8 cellular contexts compared by ENCODE assay signal in the genomic region with DNA sequence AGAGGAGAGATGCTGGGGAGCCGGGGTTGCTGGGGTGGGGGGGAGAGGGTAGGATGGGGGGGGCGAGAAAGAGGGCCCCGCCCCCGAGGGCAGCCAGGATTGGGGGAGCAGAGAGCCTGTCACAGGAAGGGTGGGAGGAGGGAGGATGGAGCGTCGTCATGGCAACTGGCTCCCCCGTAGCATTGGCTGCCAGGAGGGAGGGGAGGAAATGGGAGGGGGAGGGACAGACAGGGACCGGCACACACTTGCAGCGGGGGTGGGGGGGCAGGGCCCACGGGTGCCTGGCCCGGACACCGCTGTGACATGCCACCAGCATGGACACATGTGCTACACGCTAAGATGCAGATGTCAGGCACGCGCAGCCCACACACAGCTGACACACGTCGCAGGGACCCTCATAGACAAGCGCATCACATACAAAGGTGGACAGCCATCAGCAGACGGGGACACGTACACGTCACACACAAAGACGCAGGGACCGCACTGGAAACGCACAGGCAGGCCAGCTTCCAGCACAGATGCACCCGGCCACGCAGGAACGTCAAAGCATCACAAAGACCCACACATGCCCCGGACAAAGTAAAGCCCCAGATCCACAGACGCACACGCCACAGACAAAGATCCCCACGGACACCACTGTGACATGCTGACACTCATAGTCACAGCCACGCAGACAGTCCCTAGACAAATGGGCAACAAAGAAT. TPM values are rescaled to one million over a fixed set of nuclear protein-coding genes. Genes with fewer than 3 reads are reported as not detected.
DNase-seq lines count a peak whose midpoint lies in the region; ATAC-seq and TF ChIP-seq lines count a peak whose summit lies in the region.

A gene with protein sequence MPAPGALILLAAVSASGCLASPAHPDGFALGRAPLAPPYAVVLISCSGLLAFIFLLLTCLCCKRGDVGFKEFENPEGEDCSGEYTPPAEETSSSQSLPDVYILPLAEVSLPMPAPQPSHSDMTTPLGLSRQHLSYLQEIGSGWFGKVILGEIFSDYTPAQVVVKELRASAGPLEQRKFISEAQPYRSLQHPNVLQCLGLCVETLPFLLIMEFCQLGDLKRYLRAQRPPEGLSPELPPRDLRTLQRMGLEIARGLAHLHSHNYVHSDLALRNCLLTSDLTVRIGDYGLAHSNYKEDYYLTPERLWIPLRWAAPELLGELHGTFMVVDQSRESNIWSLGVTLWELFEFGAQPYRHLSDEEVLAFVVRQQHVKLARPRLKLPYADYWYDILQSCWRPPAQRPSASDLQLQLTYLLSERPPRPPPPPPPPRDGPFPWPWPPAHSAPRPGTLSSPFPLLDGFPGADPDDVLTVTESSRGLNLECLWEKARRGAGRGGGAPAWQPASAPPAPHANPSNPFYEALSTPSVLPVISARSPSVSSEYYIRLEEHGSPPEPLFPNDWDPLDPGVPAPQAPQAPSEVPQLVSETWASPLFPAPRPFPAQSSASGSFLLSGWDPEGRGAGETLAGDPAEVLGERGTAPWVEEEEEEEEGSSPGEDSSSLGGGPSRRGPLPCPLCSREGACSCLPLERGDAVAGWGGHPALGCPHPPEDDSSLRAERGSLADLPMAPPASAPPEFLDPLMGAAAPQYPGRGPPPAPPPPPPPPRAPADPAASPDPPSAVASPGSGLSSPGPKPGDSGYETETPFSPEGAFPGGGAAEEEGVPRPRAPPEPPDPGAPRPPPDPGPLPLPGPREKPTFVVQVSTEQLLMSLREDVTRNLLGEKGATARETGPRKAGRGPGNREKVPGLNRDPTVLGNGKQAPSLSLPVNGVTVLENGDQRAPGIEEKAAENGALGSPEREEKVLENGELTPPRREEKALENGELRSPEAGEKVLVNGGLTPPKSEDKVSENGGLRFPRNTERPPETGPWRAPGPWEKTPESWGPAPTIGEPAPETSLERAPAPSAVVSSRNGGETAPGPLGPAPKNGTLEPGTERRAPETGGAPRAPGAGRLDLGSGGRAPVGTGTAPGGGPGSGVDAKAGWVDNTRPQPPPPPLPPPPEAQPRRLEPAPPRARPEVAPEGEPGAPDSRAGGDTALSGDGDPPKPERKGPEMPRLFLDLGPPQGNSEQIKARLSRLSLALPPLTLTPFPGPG (N-terminal part only) (minus strand): TSS at position 36 of the 704 bp plus-strand sequence. CDS start 259 bp downstream, outside the sequence.

- intact Hi-C loops in lower leg skin (cut with DNase I; ENCODE audit: low total_unique reads), result no loop called here

- peak within 1 kb of the TSS; percentile 71 for H3K27ac Mint-ChIP-seq in activated T-cell treated with anti-CD3 and anti-CD28 coated beads, Interleukin-2, amount 50 U/mL, for 24 hours

- DNase-seq in GM13976 (ENCODE audit: low spot score) (peak; percentile 80), NCI-H748 (lab: John Stamatoyannopoulos, UW; ENCODE audit: unreplicated experiment) (peak; percentile 93), germinal center (ENCODE audit: low spot score) (peak; percentile 57), lower leg skin (ENCODE audit: low spot score in 2 of 2) (no peak)
- DNase-seq in activated T-cell treated with anti-CD3 and anti-CD28 coated beads, Interleukin-2, amount 50 U/mL, for 24 hours, result peak; percentile 81
- peak; percentile 63 for DNase-seq in stimulated activated CD4-positive, alpha-beta T cell treated with anti-CD3 and anti-CD28 coated beads, Interleukin-12 subunit alpha, Interleukin-12 subunit beta, amount 100 ng/mL, for 4 hours

- TF ChIP-seq CTCF in GM13976 (IDR thresholded peaks at IDR 0.05; ENCODE audit: borderline replicate concordance, control extremely low read depth, extremely low read depth, insufficient read depth, missing control alignments), result no peak
- no peak for TF ChIP-seq CTCF in lower leg skin (IDR thresholded peaks at IDR 0.05)

- ATAC-seq in HG02571 (IDR thresholded peaks at IDR 0.05; ENCODE audit: unreplicated experiment) (no peak), GM21825 (IDR thresholded peaks at IDR 0.05; ENCODE audit: unreplicated experiment) (no peak)

- no peaks in the 10 kb centered on the region for H3K9me3 Mint-ChIP-seq in activated T-cell treated with anti-CD3 and anti-CD28 coated beads, Interleukin-2, amount 50 U/mL, for 24 hours

- H3K36me3 Mint-ChIP-seq in activated T-cell treated with anti-CD3 and anti-CD28 coated beads, Interleukin-2, amount 50 U/mL, for 24 hours (ENCODE audit: low read depth), result peaks cover 6% of the 10 kb centered on the region

- no peak within 1 kb of the TSS for H3K4me3 ChIP-seq in lower leg skin (ENCODE audit: low read depth, poor library complexity, severe bottlenecking)

- no peaks in the 10 kb centered on the region for H3K27me3 Mint-ChIP-seq in activated T-cell treated with anti-CD3 and anti-CD28 coated beads, Interleukin-2, amount 50 U/mL, for 24 hours

- peaks cover 18% of the 10 kb centered on the region for H3K4me1 Mint-ChIP-seq in activated T-cell treated with anti-CD3 and anti-CD28 coated beads, Interleukin-2, amount 50 U/mL, for 24 hours (ENCODE audit: low read depth)

- TF ChIP-seq POLR2A in lower leg skin (IDR thresholded peaks at IDR 0.05), result no peak

- H3K4me3 Mint-ChIP-seq in activated T-cell treated with anti-CD3 and anti-CD28 coated beads, Interleukin-2, amount 50 U/mL, for 24 hours, result peak within 1 kb of the TSS; percentile 81

- in situ Hi-C loops in GM13976 (cut with MboI; ENCODE audit: low sequenced_read_pairs, unreplicated experiment), result no loop called here

- WGBS in lower leg skin, 2 donors, result 7 to 8% methylated on average over 31 to 32 of the region's 32 CpGs

RNA-seq across cellular contexts. Expression of the gene that starts here (rescaled TPM):
- total RNA-seq in lower leg skin, result 1 to 10 TPM; 5.3 to 6.7 (median 5.8) TPM

Comparison
In these comparisons a context has a peak if more than half of its experiments do, and no peak if none do; other contexts are left out.
1. DNase-seq: peak in GM13976 (single experiment), NCI-H748 (single experiment), activated T-cell treated with anti-CD3 and anti-CD28 coated beads, Interleukin-2, amount 50 U/mL, for 24 hours (single experiment), germinal center (single experiment) and stimulated activated CD4-positive, alpha-beta T cell treated with anti-CD3 and anti-CD28 coated beads, Interleukin-12 subunit alpha, Interleukin-12 subunit beta, amount 100 ng/mL, for 4 hours (single experiment); none in lower leg skin (0 of 2).